20 cellular contexts compared by ENCODE assay signal in genomic region chr9:34863426-34863825, GRCh38.
"Had no signal": no experiment of that assay in that cellular context is flagged by ENCODE, and none has a peak within 500 bp of the region (broad histone marks: within the 10 kb centered on the region; RNA-seq: fewer than 3 reads in every experiment).

No MANE protein-coding gene starts in this region.

- DNase-seq: IMR-90; Karpas-422; NCI-H1048; NCI-H1105; NCI-H1417; NCI-H1436 treated with DMSO at 0.1 percent for 48 hours; NCI-H1694; NCI-H187 treated with DMSO at 0.1 percent for 48 hours; NCI-H2029 treated with DMSO at 0.1 percent for 48 hours; NCI-H2107; NCI-H2227 treated with DMSO at 0.1 percent for 48 hours; NCI-H524; NCI-H526 treated with DMSO at 0.1 percent for 48 hours; NCI-H748 treated with DMSO at 0.1 percent for 48 hours; NK-92 treated with Interleukin-12 subunit alpha and Interleukin-12 subunit beta, amount 100 ng/mL, for 24 hours; PC-3; SHP77; SK-N-SH; SW 1271 had no signal

- H3K9me3 ChIP-seq: SK-N-SH had no signal

- H3K4me2 ChIP-seq: SK-N-SH had no signal

- H3K9me2 ChIP-seq: SK-N-SH had no signal

- H3K9ac ChIP-seq: SK-N-SH had no signal

- H3K27ac ChIP-seq: RWPE1 had no signal
